Comparison of ENCODE assay signal across 9 cellular contexts in genomic region chr4:144645102-144645469, GRCh38. TPM values are rescaled to one million over a fixed set of nuclear protein-coding genes. Genes with fewer than 3 reads are reported as not detected.
A peak's percentile ranks its signal among the peaks of the same experiment; 100 is the strongest.
DNase-seq lines count a peak whose midpoint lies in the region; ATAC-seq and TF ChIP-seq lines count a peak whose summit lies in the region.
"Had no signal": no experiment of that assay in that cellular context is flagged by ENCODE, and none has a peak within 500 bp of the region (broad histone marks: within the 10 kb centered on the region; RNA-seq: fewer than 3 reads in every experiment).

No MANE protein-coding gene starts in this region.

- no peak for TF ChIP-seq CTCF in CD14-positive monocyte (IDR thresholded peaks at IDR 0.05)
- no peak for TF ChIP-seq CTCF in RWPE2 (IDR thresholded peaks at IDR 0.05; ENCODE audit: poor library complexity, severe bottlenecking)
- TF ChIP-seq CTCF in foreskin fibroblast (IDR thresholded peaks at IDR 0.05; ENCODE audit: low read depth, low read length), result no peak

- H3K36me3 Mint-ChIP-seq in CD14-positive monocyte, result no peaks in the 10 kb centered on the region

- no peak for DNase-seq in CD14-positive monocyte (ENCODE audit: low spot score)
- DNase-seq in RWPE2 (ENCODE audit: low spot score), result no peak
- DNase-seq in foreskin fibroblast, result peak in 1 of 2 donors; percentile 51
- peak; percentile 80 for DNase-seq in posterior vena cava (ENCODE audit: low spot score)
- DNase-seq in NCI-H226, result no peak
- DNase-seq in SKM-1 (lab: John Stamatoyannopoulos, UW; ENCODE audit: unreplicated experiment), result no peak
- DNase-seq: GF-D8 had no signal

- no peaks in the 10 kb centered on the region for H3K36me3 ChIP-seq in RWPE2 (ENCODE audit: low read depth)

- peak overlapping the region; percentile 11 for H3K27ac ChIP-seq in RWPE2 (ENCODE audit: poor library complexity, severe bottlenecking)

- no peaks in the 10 kb centered on the region for H3K27me3 ChIP-seq in RWPE2 (ENCODE audit: insufficient read depth, poor library complexity, severe bottlenecking)

- ATAC-seq in RWPE2 (ENCODE audit: low read depth) (no peak), HG03280 (IDR thresholded peaks at IDR 0.05; ENCODE audit: unreplicated experiment) (no peak), GM19395 (IDR thresholded peaks at IDR 0.05; ENCODE audit: unreplicated experiment) (no peak)

- peaks cover 34 to 46% (median 34%) of the 10 kb centered on the region in 3 donors for H3K27me3 Mint-ChIP-seq in CD14-positive monocyte (ENCODE audit: low read depth in 3 of 3)

- no peak overlapping the region for H3K27ac Mint-ChIP-seq in CD14-positive monocyte

- peaks cover 0 to 14% (median 2%) of the 10 kb centered on the region in 7 donors for H3K9me3 Mint-ChIP-seq in CD14-positive monocyte

- intact Hi-C loops in CD14-positive monocyte (cut with micrococcal nuclease) (no loop called here), posterior vena cava (cut with DNase I) (no loop called here)

- no peaks in the 10 kb centered on the region for H3K4me1 ChIP-seq in RWPE2 (ENCODE audit: insufficient read depth, poor library complexity, severe bottlenecking)

- peaks cover 17% of the 10 kb centered on the region for H3K4me1 Mint-ChIP-seq in CD14-positive monocyte

- peak overlapping the region; percentile 21 to 68 for H3K4me3 Mint-ChIP-seq in CD14-positive monocyte

- H3K4me3 ChIP-seq in RWPE2 (ENCODE audit: severe bottlenecking), result peak overlapping the region; percentile 41
- peak overlapping the region; percentile 49 to 69 for H3K4me3 ChIP-seq in foreskin fibroblast (ENCODE audit: low read depth in 1 of 2, low read length in 2 of 2)

- H3K9me3 ChIP-seq in RWPE2 (ENCODE audit: severe bottlenecking), result no peaks in the 10 kb centered on the region

RNA-seq across cellular contexts. Expression of gene HHIP, which starts 0.9 kb away (rescaled TPM):
- polyA plus RNA-seq in CD14-positive monocyte, result not detected
- under 1 TPM; 0.79 to 0.90 TPM for total RNA-seq in posterior vena cava
